Comparison of ENCODE assay signal across 9 cellular contexts in the genomic region with DNA sequence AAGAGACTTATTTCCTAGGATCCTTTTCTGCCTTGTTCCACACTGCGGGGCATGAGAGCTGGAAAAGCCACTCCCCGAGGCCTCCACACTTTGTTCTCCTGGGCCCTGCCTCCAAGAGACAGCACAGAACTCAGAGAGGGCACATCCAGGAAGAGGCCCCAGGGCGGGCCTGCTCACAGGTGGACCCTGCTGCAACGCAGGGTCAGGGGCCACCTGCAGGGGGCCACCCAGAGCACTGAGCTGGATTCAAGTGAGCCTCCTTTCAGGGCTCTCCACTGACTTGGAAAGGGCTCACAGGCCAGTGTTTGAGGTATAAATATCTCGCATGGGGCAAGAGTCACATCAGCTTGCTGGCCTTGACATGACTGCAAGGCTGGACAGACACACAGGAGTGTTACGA. TPM values are rescaled to one million over a fixed set of nuclear protein-coding genes. Genes with fewer than 3 reads are reported as not detected.
DNase-seq lines count a peak whose midpoint lies in the region; ATAC-seq, FAIRE-seq and TF ChIP-seq lines count a peak whose summit lies in the region.
"Had no signal": no experiment of that assay in that cellular context is flagged by ENCODE, and none has a peak within 500 bp of the region (broad histone marks: within the 10 kb centered on the region; RNA-seq: fewer than 3 reads in every experiment).

No MANE protein-coding gene starts in this region.

- TF ChIP-seq CTCF in A673 (conservative IDR thresholded peaks at IDR 0.05; ENCODE audit: low read depth, low read length) (peak; percentile 49), GM10248 (IDR thresholded peaks at IDR 0.05; ENCODE audit: control extremely low read depth, extremely low read depth, low read depth, missing control alignments) (peak; percentile 44), SK-N-SH (IDR thresholded peaks at IDR 0.05) (peak; percentile 44; the same call in 1 of the 2 replicates), vagina (IDR thresholded peaks at IDR 0.05) (no peak)

- H3K36me3 ChIP-seq in A673 (ENCODE audit: insufficient read depth, low read length, poor library complexity, severe bottlenecking) (peaks cover 43% of the 10 kb centered on the region), SK-N-SH (replicated peaks in 1 of 2; ENCODE audit: control insufficient read depth in 1 of 2, insufficient read depth in 2 of 2, low read length in 1 of 2) (no peaks in the 10 kb centered on the region), vagina (no peaks in the 10 kb centered on the region)

- 86% methylated on average over 4 of the region's 6 CpGs for WGBS in SK-N-SH (ENCODE audit: low lambda C conversion rate)

- no peak for ATAC-seq in HG03442 (IDR thresholded peaks at IDR 0.05; ENCODE audit: unreplicated experiment)
- ATAC-seq: effector memory CD8-positive, alpha-beta T cell had no signal

- H3K9me2 ChIP-seq in SK-N-SH, result no peaks in the 10 kb centered on the region

- no peaks in the 10 kb centered on the region for H4K20me1 ChIP-seq in SK-N-SH (ENCODE audit: insufficient read depth)

- no peak overlapping the region for H3K4me2 ChIP-seq in SK-N-SH

- no peak overlapping the region for H3K27ac ChIP-seq in A673 (ENCODE audit: low read depth, low read length, poor library complexity, severe bottlenecking)
- no peak overlapping the region for H3K27ac ChIP-seq in SK-N-SH (ENCODE audit: low read depth in 2 of 2, low read length in 1 of 2)
- H3K27ac ChIP-seq in vagina, result no peak overlapping the region

- H3K9me3 ChIP-seq in A673 (ENCODE audit: low read depth, low read length, poor library complexity, severe bottlenecking) (no peaks in the 10 kb centered on the region), SK-N-SH (no peaks in the 10 kb centered on the region), vagina (no peaks in the 10 kb centered on the region)

- POLR2A ChIA-PET in A673 (lab: Charles Lee; ENCODE audit: low non-redundant PET), result no interaction called here
- POLR2A ChIA-PET in GM10248 (lab: Yijun Ruan, JAX), result no interaction called here
- POLR2A ChIA-PET in SK-N-SH (lab: Yijun Ruan, JAX), result interaction anchor here (1.1 kb wide), 2 partner anchors 187 to 455 kb away, joined by 3 to 4 read pairs; no protein-coding TSS in a partner anchor

- TF ChIP-seq RAD21 in SK-N-SH (IDR thresholded peaks at IDR 0.05; ENCODE audit: low read length), result no peak; the same call in 1 of the 2 replicates

- H3K27me3 ChIP-seq in A673 (replicated peaks; ENCODE audit: insufficient read depth, low read depth, low read length, poor library complexity) (no peaks in the 10 kb centered on the region), SK-N-SH (ENCODE audit: insufficient read depth) (no peaks in the 10 kb centered on the region), vagina (no peaks in the 10 kb centered on the region)

- no peak overlapping the region for H3K9ac ChIP-seq in SK-N-SH

- peaks cover 3% of the 10 kb centered on the region for H3F3A ChIP-seq in SK-N-SH (replicated peaks; ENCODE audit: insufficient read depth)

- H3K79me2 ChIP-seq in SK-N-SH (ENCODE audit: insufficient read depth), result no peaks in the 10 kb centered on the region

- CTCF ChIA-PET in A673 (lab: Charles Lee) (interaction anchor here (1.2 to 3.1 kb wide), 3 partner anchors 183 to 187 kb away, joined by 3 to 40 read pairs (median 4); no protein-coding TSS in a partner anchor), GM10248 (lab: Yijun Ruan, JAX) (interaction anchor here (0.7 to 41.1 kb wide), 17 partner anchors 8 to 512 kb away, joined by 3 to 1252 read pairs (median 8); a partner anchor contains a TSS), SK-N-SH (lab: Yijun Ruan, JAX) (interaction anchor here (0.6 to 17.7 kb wide), 13 partner anchors 11 to 188 kb away, joined by 3 to 829 read pairs (median 6); a partner anchor contains a TSS)

- H3K4me1 ChIP-seq in A673 (ENCODE audit: insufficient read depth, low read length, poor library complexity, severe bottlenecking) (peaks cover 26% of the 10 kb centered on the region), SK-N-SH (ENCODE audit: control insufficient read depth in 1 of 2, insufficient read depth in 2 of 2, low read depth in 1 of 2, low read length in 1 of 2) (peaks cover 0 to 32% of the 10 kb centered on the region in 2 experiments; a peak in 3 of 4 replicates), vagina (peaks cover 19% of the 10 kb centered on the region)

- TF ChIP-seq POLR2A in erythroblast (IDR thresholded peaks at IDR 0.05; ENCODE audit: low read length) (no peak), vagina (IDR thresholded peaks at IDR 0.05) (no peak)

- intact Hi-C loops in A673 (cut with micrococcal nuclease; ENCODE audit: unreplicated experiment), result loop anchor here (5.0 kb wide), 1 partner anchor 152 kb away; no protein-coding TSS in a partner anchor
- intact Hi-C loops in vagina (cut with DNase I), result no loop called here

- no peak overlapping the region for H2AFZ ChIP-seq in SK-N-SH (ENCODE audit: low read depth)

- DNase-seq in A673 (ENCODE audit: low spot score) (no peak), GM10248 (ENCODE audit: extremely low spot score) (no peak), SK-N-SH (peak; percentile 40), erythroblast (lab: John Stamatoyannopoulos, UW) (peak; percentile 20 to 37), nucleus accumbens (lab: John Stamatoyannopoulos, UW) (no peak), vagina (ENCODE audit: extremely low spot score in 2 of 2) (no peak), urothelium cell line (ENCODE audit: low spot score) (no peak)
- DNase-seq: effector memory CD8-positive, alpha-beta T cell had no signal

- H3K4me3 ChIP-seq in A673 (ENCODE audit: low read depth, low read length, poor library complexity, severe bottlenecking) (no peak overlapping the region), SK-N-SH (ENCODE audit: low read depth in 2 of 2, low read length in 1 of 2) (no peak overlapping the region), vagina (no peak overlapping the region)

- TF ChIP-seq EP300 in SK-N-SH (IDR thresholded peaks at IDR 0.05; ENCODE audit: borderline replicate concordance in 1 of 2, low read depth in 1 of 2, low read length in 1 of 2), result no peak

- BruUV-seq in A673 (replicated peaks; lab: Mats Ljungman, UMichigan), result no TSS peak

- no peak for FAIRE-seq in urothelium cell line (lab: Jason Lieb, UNC)

TF ChIP-seq in SK-N-SH, 30 proteins besides CTCF, POLR2A, EP300 and RAD21 (continues in another document):
- TF ChIP-seq RCOR1 (IDR thresholded peaks at IDR 0.05; ENCODE audit: low read length) (no peak), RFX5 (IDR thresholded peaks at IDR 0.05; ENCODE audit: low read length) (no peak), TEAD4 (IDR thresholded peaks at IDR 0.05; ENCODE audit: borderline replicate concordance, insufficient read depth) (no peak), POLR2AphosphoS5 (IDR thresholded peaks at IDR 0.05; ENCODE audit: low read depth, low read length) (no peak), TAF1 (IDR thresholded peaks at IDR 0.05; ENCODE audit: borderline replicate concordance, low read depth, low read length) (no peak), MEF2A (IDR thresholded peaks at IDR 0.05; ENCODE audit: borderline replicate concordance, low read depth) (no peak), SIN3A (IDR thresholded peaks at IDR 0.05; ENCODE audit: borderline replicate concordance, low read depth, low read length) (no peak), FOSL2 (IDR thresholded peaks at IDR 0.05; ENCODE audit: borderline replicate concordance, low read depth) (no peak), YY1 (IDR thresholded peaks at IDR 0.05; ENCODE audit: low read depth) (no peak), GABPA (IDR thresholded peaks at IDR 0.05; ENCODE audit: low read depth) (no peak)
- TF ChIP-seq, protein P1, sequence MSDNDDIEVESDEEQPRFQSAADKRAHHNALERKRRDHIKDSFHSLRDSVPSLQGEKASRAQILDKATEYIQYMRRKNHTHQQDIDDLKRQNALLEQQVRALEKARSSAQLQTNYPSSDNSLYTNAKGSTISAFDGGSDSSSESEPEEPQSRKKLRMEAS (IDR thresholded peaks at IDR 0.05; ENCODE audit: low read depth), result no peak
- TF ChIP-seq, protein P2, sequence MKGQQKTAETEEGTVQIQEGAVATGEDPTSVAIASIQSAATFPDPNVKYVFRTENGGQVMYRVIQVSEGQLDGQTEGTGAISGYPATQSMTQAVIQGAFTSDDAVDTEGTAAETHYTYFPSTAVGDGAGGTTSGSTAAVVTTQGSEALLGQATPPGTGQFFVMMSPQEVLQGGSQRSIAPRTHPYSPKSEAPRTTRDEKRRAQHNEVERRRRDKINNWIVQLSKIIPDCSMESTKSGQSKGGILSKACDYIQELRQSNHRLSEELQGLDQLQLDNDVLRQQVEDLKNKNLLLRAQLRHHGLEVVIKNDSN (IDR thresholded peaks at IDR 0.05; ENCODE audit: borderline replicate concordance, low read depth), result no peak
- TF ChIP-seq, protein P3, sequence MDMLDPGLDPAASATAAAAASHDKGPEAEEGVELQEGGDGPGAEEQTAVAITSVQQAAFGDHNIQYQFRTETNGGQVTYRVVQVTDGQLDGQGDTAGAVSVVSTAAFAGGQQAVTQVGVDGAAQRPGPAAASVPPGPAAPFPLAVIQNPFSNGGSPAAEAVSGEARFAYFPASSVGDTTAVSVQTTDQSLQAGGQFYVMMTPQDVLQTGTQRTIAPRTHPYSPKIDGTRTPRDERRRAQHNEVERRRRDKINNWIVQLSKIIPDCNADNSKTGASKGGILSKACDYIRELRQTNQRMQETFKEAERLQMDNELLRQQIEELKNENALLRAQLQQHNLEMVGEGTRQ (IDR thresholded peaks at IDR 0.05; ENCODE audit: borderline replicate concordance, low read depth, low read length), result no peak

RNA-seq across cellular contexts. Expression of a gene that starts 4.8 kb away (rescaled TPM):
- total RNA-seq in A673 (2021), result 22.1 and 23.1 TPM in 2 replicates
- 0.79 and 1.7 TPM in 2 replicates for polyA plus RNA-seq in SK-N-SH (2012; rRNA removed)
- polyA plus RNA-seq in SK-N-SH (2012; cell fraction: cytosol; rRNA removed), result 1.2 and 1.9 TPM in 2 replicates
- polyA plus RNA-seq in SK-N-SH (2012; cell fraction: nucleus; rRNA removed), result 0.79 and 1.0 TPM in 2 replicates
- 1.2 TPM for total RNA-seq in vagina

RNA-seq across cellular contexts. Expression of a gene that starts 10.3 kb away (rescaled TPM):
- total RNA-seq in A673 (2021) (3.2 and 3.3 TPM in 2 replicates), vagina (5.4 TPM)
- not detected in 2 replicates for polyA plus RNA-seq in SK-N-SH (2012; rRNA removed)
- polyA plus RNA-seq in SK-N-SH (2012; cell fraction: cytosol; rRNA removed), result 0.01 TPM in 2 replicates
- polyA plus RNA-seq in SK-N-SH (2012; cell fraction: nucleus; rRNA removed), result not detected in 2 replicates

Comparison
In these comparisons a context has a peak if more than half of its experiments do, and no peak if none do; other contexts are left out.
1. DNase-seq: peak in SK-N-SH (single experiment) and erythroblast (2 of 2); none in A673 (single experiment), GM10248 (single experiment), nucleus accumbens (0 of 56), vagina (0 of 2) and urothelium cell line (single experiment).
2. CTCF ChIP-seq: peak in A673 (single experiment), GM10248 (single experiment) and SK-N-SH (single experiment); none in vagina (0 of 3).
3. RNA of a gene that starts 4.8 kb away (total RNA-seq): 22.1 to 23.1 TPM in A673; 1.2 TPM in vagina (single experiment); every median in the first group is over 10 times any median in the second.